12 cellular contexts compared by ENCODE assay signal in genomic region chr6:155093430-155093829, GRCh38.
DNase-seq lines count a peak whose midpoint lies in the region; TF ChIP-seq lines count a peak whose summit lies in the region.
"Had no signal": no experiment of that assay in that cellular context is flagged by ENCODE, and none has a peak within 500 bp of the region (broad histone marks: within the 10 kb centered on the region; RNA-seq: fewer than 3 reads in every experiment).

No MANE protein-coding gene starts in this region.

- H2BK15ac ChIP-seq in H9 (ENCODE audit: low read depth, low read length) (no peak overlapping the region), neuronal stem cell (ENCODE audit: low read length) (no peak overlapping the region)

- H2BK120ac ChIP-seq in H9 (ENCODE audit: low read depth, low read length, poor library complexity, severe bottlenecking) (no peak overlapping the region), neuronal stem cell (ENCODE audit: low read depth, low read length) (no peak overlapping the region)

- peaks cover 8 to 20% (median 11%) of the 10 kb centered on the region in 3 experiments; a peak in 5 of 7 replicates for H3K36me3 Mint-ChIP-seq in H9 (ENCODE audit: insufficient read depth in 1 of 3, low read depth in 3 of 3)
- H3K36me3 Mint-ChIP-seq in activated T-cell treated with anti-CD3 and anti-CD28 coated beads, Interleukin-2, amount 50 U/mL, for 24 hours (ENCODE audit: low read depth), result no peaks in the 10 kb centered on the region

- H3K4me3 ChIP-seq in neuronal stem cell (ENCODE audit: low read length in 2 of 2), result no peak overlapping the region

- H3K14ac ChIP-seq in H9 (ENCODE audit: insufficient read depth, low read length) (no peak overlapping the region), neuronal stem cell (ENCODE audit: low read length) (no peak overlapping the region)

- H2AK5ac ChIP-seq in H9 (ENCODE audit: insufficient read length, low read length) (no peak overlapping the region), neuronal stem cell (ENCODE audit: low read depth, low read length) (no peak overlapping the region)

- H3K23me2 ChIP-seq in H9 (ENCODE audit: insufficient read length, low read depth, low read length, poor library complexity, severe bottlenecking), result no peaks in the 10 kb centered on the region

- H4K91ac ChIP-seq in H9 (ENCODE audit: insufficient read length, low read depth, low read length) (no peak overlapping the region), neuronal stem cell (ENCODE audit: low read depth, low read length, poor library complexity) (no peak overlapping the region)

- no peak overlapping the region for H3K18ac ChIP-seq in H9 (ENCODE audit: insufficient read length, low read depth, low read length)
- H3K18ac ChIP-seq in neuronal stem cell (ENCODE audit: low read length), result peak overlapping the region; percentile 0

- whole genome bisulfite sequencing in H9 (ENCODE audit: extremely low coverage, insufficient read length, low lambda C conversion rate), result no CpG with 5 or more reads among the region's 7 CpGs
- no CpG with 5 or more reads among the region's 7 CpGs for WGBS in neuronal stem cell (ENCODE audit: extremely low coverage in 2 of 2, insufficient read length in 2 of 2, insufficient replicate concordance in 1 of 2), 2 donors

- H3K23ac ChIP-seq in H9 (ENCODE audit: insufficient read length, low read depth, low read length) (no peak overlapping the region), neuronal stem cell (ENCODE audit: low read depth, low read length, poor library complexity) (no peak overlapping the region)

- H3K27me3 Mint-ChIP-seq in H9 (ENCODE audit: low read depth), result no peaks in the 10 kb centered on the region; the same call in 1 of the 2 replicates
- no peaks in the 10 kb centered on the region for H3K27me3 Mint-ChIP-seq in activated T-cell treated with anti-CD3 and anti-CD28 coated beads, Interleukin-2, amount 50 U/mL, for 24 hours

- DNase-seq in H9, result no peak
- peak; percentile 58 for DNase-seq in NCI-H524 treated with DMSO at 0.1 percent for 48 hours (lab: John Stamatoyannopoulos, UW)
- no peak for DNase-seq in activated T-cell treated with anti-CD3 and anti-CD28 coated beads, Interleukin-2, amount 50 U/mL, for 24 hours
- no peak for DNase-seq in neuronal stem cell (ENCODE audit: low spot score)
- DNase-seq in GOT3 (lab: John Stamatoyannopoulos, UW), result no peak
- DNase-seq in NCI-H748 (lab: John Stamatoyannopoulos, UW; ENCODE audit: unreplicated experiment), result no peak
- no peak for DNase-seq in T1000 (lab: John Stamatoyannopoulos, UW)
- DNase-seq: Calu3, caudate nucleus, NCI-H345, SHP77 treated with DMSO at 0.1 percent for 48 hours had no signal

- no peak overlapping the region for H3K27ac ChIP-seq in H9 (ENCODE audit: insufficient read length, low read depth, low read length)
- no peak overlapping the region for H3K27ac ChIP-seq in neuronal stem cell (replicated peaks; ENCODE audit: low read length)

- no peaks in the 10 kb centered on the region for H3K79me1 ChIP-seq in H9 (ENCODE audit: insufficient read depth, low read depth, low read length, poor library complexity, severe bottlenecking)
- no peaks in the 10 kb centered on the region for H3K79me1 ChIP-seq in neuronal stem cell (ENCODE audit: low read depth, low read length)

- H2BK12ac ChIP-seq in H9 (ENCODE audit: insufficient read length, low read depth, low read length) (no peak overlapping the region), neuronal stem cell (ENCODE audit: low read length) (no peak overlapping the region)

- no peaks in the 10 kb centered on the region for H4K20me1 ChIP-seq in H9 (ENCODE audit: control insufficient read depth, insufficient read depth, insufficient read length)

- peaks cover 6% of the 10 kb centered on the region in 2 experiments for H3K9me3 Mint-ChIP-seq in H9
- peaks cover 6% of the 10 kb centered on the region for H3K9me3 Mint-ChIP-seq in activated T-cell treated with anti-CD3 and anti-CD28 coated beads, Interleukin-2, amount 50 U/mL, for 24 hours
- H3K9me3 Mint-ChIP-seq: immature natural killer cell had no signal

- H3K9me3 ChIP-seq in H9 (ENCODE audit: control insufficient read depth, low read depth, low read length) (no peaks in the 10 kb centered on the region), neuronal stem cell (replicated peaks in 1 of 2; ENCODE audit: control insufficient read depth in 2 of 2, insufficient read depth in 1 of 2, low read depth in 1 of 2, low read length in 2 of 2) (peaks cover 2 to 8% of the 10 kb centered on the region in 2 donors)

- no peak overlapping the region for H2AFZ ChIP-seq in H9 (ENCODE audit: low read length)
- H2AFZ ChIP-seq in neuronal stem cell (ENCODE audit: low read length), result no peak overlapping the region

- H3K4me1 Mint-ChIP-seq in H9, result peaks cover 3 to 4% of the 10 kb centered on the region in 2 experiments; a peak in 2 of 4 replicates
- peaks cover 15% of the 10 kb centered on the region for H3K4me1 Mint-ChIP-seq in activated T-cell treated with anti-CD3 and anti-CD28 coated beads, Interleukin-2, amount 50 U/mL, for 24 hours (ENCODE audit: low read depth)
- H3K4me1 Mint-ChIP-seq: immature natural killer cell had no signal

- H3K27me3 ChIP-seq in H9 (ENCODE audit: insufficient read depth, low read length) (no peaks in the 10 kb centered on the region), neuronal stem cell (ENCODE audit: control insufficient read depth in 3 of 3, insufficient read depth in 3 of 3, low read depth in 1 of 3, low read length in 3 of 3) (no peaks in the 10 kb centered on the region)

- TF ChIP-seq CTCF in H9 (conservative IDR thresholded peaks at IDR 0.05), result peak; percentile 22; the same call in 1 of the 3 replicates

- no peak overlapping the region for H3K4me3 Mint-ChIP-seq in H9
- H3K4me3 Mint-ChIP-seq in activated T-cell treated with anti-CD3 and anti-CD28 coated beads, Interleukin-2, amount 50 U/mL, for 24 hours, result no peak overlapping the region
- H3K4me3 Mint-ChIP-seq: immature natural killer cell had no signal

- H3T11ph ChIP-seq in H9 (ENCODE audit: low read length), result no peak overlapping the region

- H3K4me2 ChIP-seq in H9 (ENCODE audit: insufficient read depth, insufficient read length, low read length), result no peak overlapping the region
- H3K4me2 ChIP-seq in neuronal stem cell (ENCODE audit: insufficient read depth, low read length, poor library complexity, severe bottlenecking), result no peak overlapping the region

- H3K79me2 ChIP-seq in H9 (ENCODE audit: insufficient read depth, low read length), result no peaks in the 10 kb centered on the region

- H4K5ac ChIP-seq in H9 (ENCODE audit: insufficient read length, low read depth, low read length), result no peak overlapping the region

- peak overlapping the region in 1 of 3 experiments; percentile 7; a peak in 1 of 7 replicates for H3K27ac Mint-ChIP-seq in H9
- peak overlapping the region; percentile 70 for H3K27ac Mint-ChIP-seq in activated T-cell treated with anti-CD3 and anti-CD28 coated beads, Interleukin-2, amount 50 U/mL, for 24 hours
- H3K27ac Mint-ChIP-seq: immature natural killer cell had no signal

- H3K36me3 ChIP-seq in neuronal stem cell (replicated peaks in 1 of 2; ENCODE audit: control insufficient read depth in 2 of 2, insufficient read depth in 2 of 2, low read length in 2 of 2), result peaks cover 6 to 19% of the 10 kb centered on the region in 2 donors

- H2BK20ac ChIP-seq in H9 (ENCODE audit: low read depth, low read length, poor library complexity, severe bottlenecking), result no peak overlapping the region

- H3K56ac ChIP-seq in H9 (ENCODE audit: insufficient read length, low read depth, low read length), result no peak overlapping the region

- no peak overlapping the region for H4K8ac ChIP-seq in H9 (replicated peaks; ENCODE audit: insufficient read length, low read depth, low read length)
- no peak overlapping the region for H4K8ac ChIP-seq in neuronal stem cell (ENCODE audit: low read depth, low read length)

- H3K9ac ChIP-seq in H9 (ENCODE audit: extremely low read depth, insufficient read length, low read length) (no peak overlapping the region), neuronal stem cell (ENCODE audit: low read depth, low read length, poor library complexity) (no peak overlapping the region)

- H3K4ac ChIP-seq in H9 (ENCODE audit: low read depth, low read length) (no peak overlapping the region), neuronal stem cell (ENCODE audit: low read length) (no peak overlapping the region)

- no peak overlapping the region for H2BK5ac ChIP-seq in H9 (ENCODE audit: insufficient read length, low read length)
- no peak overlapping the region for H2BK5ac ChIP-seq in neuronal stem cell (ENCODE audit: low read length)

- H3K4me1 ChIP-seq in H9 (ENCODE audit: insufficient read depth, low read length) (no peaks in the 10 kb centered on the region), neuronal stem cell (ENCODE audit: control insufficient read depth in 2 of 2, insufficient read depth in 1 of 2, low read depth in 1 of 2, low read length in 2 of 2) (peaks cover 0 to 11% of the 10 kb centered on the region in 2 donors)
